In the genomic region with DNA sequence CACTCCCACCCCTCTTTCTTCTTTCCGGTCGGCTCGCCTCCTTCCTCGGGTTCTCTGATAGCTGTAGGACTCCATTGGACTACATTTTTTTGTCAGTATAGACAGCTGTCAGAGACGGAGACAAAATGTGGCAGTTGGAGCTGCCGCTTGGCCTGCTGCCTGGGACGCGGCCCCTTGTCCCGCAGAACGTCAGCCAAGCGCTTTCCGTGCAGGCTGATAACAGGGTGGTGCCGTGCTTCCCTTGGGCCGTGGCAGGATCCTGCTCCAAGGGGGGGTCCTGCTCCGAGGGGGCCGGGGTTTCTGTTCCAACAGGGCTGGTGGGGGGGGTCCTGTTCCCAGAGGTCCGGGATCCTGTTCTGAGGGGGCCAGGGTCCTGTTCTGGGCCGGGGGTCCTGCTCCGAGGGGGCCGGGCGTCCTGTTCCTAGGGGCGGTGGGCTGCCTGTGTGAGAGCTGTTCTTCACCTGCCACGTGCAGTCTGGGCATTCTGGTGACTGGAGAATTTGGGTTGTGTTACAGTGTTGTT, we compare ENCODE assay signal across 10 cellular contexts. TPM values are rescaled to one million over a fixed set of nuclear protein-coding genes. Genes with fewer than 3 reads are reported as not detected.
DNase-seq lines count a peak whose midpoint lies in the region; ATAC-seq and TF ChIP-seq lines count a peak whose summit lies in the region.
"Had no signal": no experiment of that assay in that cellular context is flagged by ENCODE, and none has a peak within 500 bp of the region (broad histone marks: within the 10 kb centered on the region; RNA-seq: fewer than 3 reads in every experiment).

No MANE protein-coding gene starts in this region.

- intact Hi-C loops in left ventricle myocardium inferior (cut with micrococcal nuclease): loop anchor here (10.0 kb wide), 1 partner anchor 62 kb away; no protein-coding TSS in a partner anchor
- intact Hi-C loops in sciatic nerve (cut with DNase I): loop anchor here (10.0 kb wide), 1 partner anchor 62 kb away; no protein-coding TSS in a partner anchor

- peak overlapping the region; percentile 78 for H3K4me3 ChIP-seq in left ventricle myocardium inferior
- peak overlapping the region; percentile 81 to 86 (median 84) for H3K4me3 ChIP-seq in skeletal muscle tissue (ENCODE audit: low read length in 3 of 3)

- H3K4me1 ChIP-seq in left ventricle myocardium inferior: peaks cover 93% of the 10 kb centered on the region
- peaks cover 77 to 86% (median 83%) of the 10 kb centered on the region in 3 donors for H3K4me1 ChIP-seq in skeletal muscle tissue (ENCODE audit: control insufficient read depth in 3 of 3, insufficient read depth in 3 of 3, low read length in 3 of 3)

- H3K9me3 ChIP-seq in left ventricle myocardium inferior (replicated peaks): no peaks in the 10 kb centered on the region
- no peaks in the 10 kb centered on the region for H3K9me3 ChIP-seq in skeletal muscle tissue (ENCODE audit: control insufficient read depth in 3 of 3, low read length in 3 of 3)

- H3K27ac Mint-ChIP-seq in activated naive CD4-positive, alpha-beta T cell treated with anti-CD3 and anti-CD28 coated beads, Interleukin-2, amount 50 U/mL, for 72 hours: peak overlapping the region; percentile 60 to 79

- H3K27ac ChIP-seq in left ventricle myocardium inferior (replicated peaks) (peak overlapping the region; percentile 89), skeletal muscle tissue (ENCODE audit: low read depth, low read length) (peak overlapping the region; percentile 79)

- TF ChIP-seq CTCF in left ventricle myocardium inferior (IDR thresholded peaks at IDR 0.05; ENCODE audit: borderline replicate concordance): no peak

- H3K27me3 ChIP-seq in left ventricle myocardium inferior (ENCODE audit: low read depth) (no peaks in the 10 kb centered on the region), skeletal muscle tissue (ENCODE audit: control insufficient read depth in 3 of 3, insufficient read depth in 3 of 3, low read length in 3 of 3) (no peaks in the 10 kb centered on the region)

- ATAC-seq in activated naive CD4-positive, alpha-beta T cell treated with anti-CD3 and anti-CD28 coated beads, Interleukin-2, amount 50 U/mL, for 72 hours: no peak
- no peak for ATAC-seq in sciatic nerve
- no peak for ATAC-seq in GM19397 (IDR thresholded peaks at IDR 0.05; ENCODE audit: unreplicated experiment)

- DNase-seq in HUDEP-2 (lab: John Stamatoyannopoulos, UW; ENCODE audit: unreplicated experiment in 76 of 76): peak in 69 of 76 experiments; percentile 16 to 81 (median 63)
- DNase-seq in activated naive CD4-positive, alpha-beta T cell treated with anti-CD3 and anti-CD28 coated beads, Interleukin-2, amount 50 U/mL, for 72 hours (ENCODE audit: low spot score in 2 of 2): no peak
- DNase-seq in left ventricle myocardium inferior: no peak
- no peak for DNase-seq in pons (ENCODE audit: low spot score)
- DNase-seq in sciatic nerve (ENCODE audit: low spot score): no peak
- no peak for DNase-seq in glomerular visceral epithelial cell (ENCODE audit: extremely low spot score)
- DNase-seq: activated CD4-positive, alpha-beta T cell treated with anti-CD3 and anti-CD28 coated beads for 48 hours; Kasumi-1 had no signal

- H3K36me3 ChIP-seq in left ventricle myocardium inferior: no peaks in the 10 kb centered on the region
- H3K36me3 ChIP-seq in skeletal muscle tissue (ENCODE audit: control insufficient read depth in 3 of 3, insufficient read depth in 3 of 3, low read length in 3 of 3): no peaks in the 10 kb centered on the region

- peak overlapping the region in 2 of 3 donors; percentile 81 to 88 for H3K9ac ChIP-seq in skeletal muscle tissue (ENCODE audit: low read depth in 1 of 3, low read length in 3 of 3)

- no peaks in the 10 kb centered on the region for H3K9me3 Mint-ChIP-seq in activated naive CD4-positive, alpha-beta T cell treated with anti-CD3 and anti-CD28 coated beads, Interleukin-2, amount 50 U/mL, for 72 hours

- peaks cover 32 to 34% of the 10 kb centered on the region in 2 donors for H3K36me3 Mint-ChIP-seq in activated naive CD4-positive, alpha-beta T cell treated with anti-CD3 and anti-CD28 coated beads, Interleukin-2, amount 50 U/mL, for 72 hours

RNA-seq across cellular contexts. Expression of gene SKI, which starts 4.9 kb away (rescaled TPM):
- total RNA-seq in activated naive CD4-positive, alpha-beta T cell treated with anti-CD3 and anti-CD28 coated beads, Interleukin-2, amount 50 U/mL, for 72 hours: 10 to 100 TPM; 26.6 to 43.8 TPM
- total RNA-seq in left ventricle myocardium inferior (37.9 TPM), skeletal muscle tissue (19.3 TPM), sciatic nerve (108 TPM)

RNA-seq across cellular contexts. Expression of gene FAAP20, which starts 38.4 kb away (rescaled TPM):
- total RNA-seq in activated naive CD4-positive, alpha-beta T cell treated with anti-CD3 and anti-CD28 coated beads, Interleukin-2, amount 50 U/mL, for 72 hours: 10 to 100 TPM; 59.1 to 66.9 TPM
- 37.0 TPM for total RNA-seq in left ventricle myocardium inferior
- total RNA-seq in skeletal muscle tissue: 13.0 TPM
- 43.0 TPM for total RNA-seq in sciatic nerve

Comparison
In these comparisons a context has a peak if more than half of its experiments do, and no peak if none do; other contexts are left out.
1. DNase-seq: peak in HUDEP-2 (69 of 76); none in activated naive CD4-positive, alpha-beta T cell treated with anti-CD3 and anti-CD28 coated beads, Interleukin-2, amount 50 U/mL, for 72 hours (0 of 2), left ventricle myocardium inferior (single experiment), pons (single experiment), sciatic nerve (single experiment) and glomerular visceral epithelial cell (single experiment).